Comparison of ENCODE assay signal across 1 cellular context in genomic region chr5:145975001-145975360, GRCh38.
TF ChIP-seq lines count a peak whose summit lies in the region.

No MANE protein-coding gene starts in this region.

TF ChIP-seq in GM23338, 12 proteins besides CTCF, POLR2A, EP300 and RAD21 (continued from another document):
- TF ChIP-seq ETS1 (IDR thresholded peaks at IDR 0.05) (no peak), REST (IDR thresholded peaks at IDR 0.05; ENCODE audit: unreplicated experiment) (no peak), EZH2phosphoT487 (IDR thresholded peaks at IDR 0.05; ENCODE audit: unreplicated experiment) (no peak), JUNB (IDR thresholded peaks at IDR 0.05; ENCODE audit: unreplicated experiment) (no peak), EZH2 (IDR thresholded peaks at IDR 0.05; ENCODE audit: low read depth, unreplicated experiment) (no peak), ZNF462 (CRISPR knock-in tag; IDR thresholded peaks at IDR 0.05) (no peak), ZNF114 (CRISPR knock-in tag; IDR thresholded peaks at IDR 0.05) (no peak), NANOG (IDR thresholded peaks at IDR 0.05; ENCODE audit: borderline replicate concordance) (no peak), CREB1 (CRISPR knock-in tag; IDR thresholded peaks at IDR 0.05; ENCODE audit: low read depth) (no peak), ZNF331 (CRISPR knock-in tag; IDR thresholded peaks at IDR 0.05; ENCODE audit: low read depth) (no peak)
